Comparison of ENCODE assay signal across 10 cellular contexts in genomic region chr7:44461387-44461786, GRCh38. TPM values are rescaled to one million over a fixed set of nuclear protein-coding genes. Genes with fewer than 3 reads are reported as not detected.
DNase-seq lines count a peak whose midpoint lies in the region; ATAC-seq, FAIRE-seq and TF ChIP-seq lines count a peak whose summit lies in the region.
"Had no signal": no experiment of that assay in that cellular context is flagged by ENCODE, and none has a peak within 500 bp of the region (broad histone marks: within the 10 kb centered on the region; RNA-seq: fewer than 3 reads in every experiment).

No MANE protein-coding gene starts in this region.

- TF ChIP-seq EP300 in HepG2 (IDR thresholded peaks at IDR 0.05; ENCODE audit: low read depth in 2 of 2, low read length in 2 of 2) (no peak), HepG2 (CRISPR knock-in tag; IDR thresholded peaks at IDR 0.05; ENCODE audit: borderline replicate concordance) (no peak)

- no peak for TF ChIP-seq POLR2A in HepG2 (IDR thresholded peaks at IDR 0.05; ENCODE audit: insufficient read depth in 1 of 2, low read depth in 2 of 2, low read length in 2 of 2)

- H4K20me1 ChIP-seq in HepG2 (ENCODE audit: insufficient read depth, low read length) = no peaks in the 10 kb centered on the region

- H3K9ac ChIP-seq in HepG2 (ENCODE audit: insufficient read depth, low read depth, low read length) = no peak overlapping the region

- TF ChIP-seq RAD21 in HepG2 (CRISPR knock-in tag; IDR thresholded peaks at IDR 0.05) = no peak

- no peak for FAIRE-seq in HepG2 (lab: Jason Lieb, UNC)
- FAIRE-seq: colon had no signal

- WGBS in HepG2 (ENCODE audit: low lambda C conversion rate) = 96% methylated on average over 2 of the region's 2 CpGs

- peaks cover 24% of the 10 kb centered on the region for H3K79me2 ChIP-seq in HepG2 (ENCODE audit: insufficient read depth, low read length)

- H3K9me3 ChIP-seq in HepG2 (ENCODE audit: low read length) (no peaks in the 10 kb centered on the region), WERI-Rb-1 (ENCODE audit: severe bottlenecking) (no peaks in the 10 kb centered on the region)

- H3K27me3 ChIP-seq in HepG2 (ENCODE audit: control insufficient read depth in 1 of 2, insufficient read depth in 2 of 2, low read length in 2 of 2) = no peaks in the 10 kb centered on the region
- H3K27me3 ChIP-seq in WERI-Rb-1 (ENCODE audit: insufficient read depth, low read depth, severe bottlenecking) = no peaks in the 10 kb centered on the region

- H3K4me1 ChIP-seq in HepG2 (ENCODE audit: insufficient read depth, low read length) = no peaks in the 10 kb centered on the region

- H3K36me3 ChIP-seq in HepG2 (replicated peaks in 1 of 2; ENCODE audit: control insufficient read depth in 1 of 2, insufficient read depth in 2 of 2, low read length in 2 of 2) (peaks cover 9 to 55% of the 10 kb centered on the region in 2 experiments), WERI-Rb-1 (peaks cover 18% of the 10 kb centered on the region)

- H3K27ac ChIP-seq in epithelial cell of prostate (peak overlapping the region; percentile 39), HepG2 (ENCODE audit: extremely low read length, insufficient read depth, low read length) (no peak overlapping the region), WERI-Rb-1 (no peak overlapping the region)

- CTCF ChIA-PET in HepG2 (lab: Yijun Ruan, JAX; ENCODE audit: low intra/inter-chr PET ratio, low total read pairs) = no interaction called here

- no peak overlapping the region for H3K4me3 ChIP-seq in HepG2 (replicated peaks in 1 of 3; ENCODE audit: insufficient read depth in 1 of 3, low read depth in 2 of 3, low read length in 3 of 3)
- no peak overlapping the region for H3K4me3 ChIP-seq in WERI-Rb-1 (ENCODE audit: low read depth, low read length)

- no peak overlapping the region for H2AFZ ChIP-seq in HepG2 (ENCODE audit: low read length)

- no TSS peak for BruUV-seq in HepG2 (replicated peaks; lab: Mats Ljungman, UMichigan)

- POLR2A ChIA-PET in HepG2 (lab: Yijun Ruan, JAX) = no interaction called here

- intact Hi-C loops in HepG2 (cut with micrococcal nuclease; ENCODE audit: unreplicated experiment) = no loop called here

- ATAC-seq in GM21723 (IDR thresholded peaks at IDR 0.05; ENCODE audit: unreplicated experiment) (peak; percentile 25), HepG2 (no peak), GM18867 (IDR thresholded peaks at IDR 0.05; ENCODE audit: unreplicated experiment) (no peak)
- ATAC-seq: Panc1 had no signal

- TF ChIP-seq CTCF in HepG2 (CRISPR knock-in tag; IDR thresholded peaks at IDR 0.05) = no peak
- TF ChIP-seq CTCF in WERI-Rb-1 (IDR thresholded peaks at IDR 0.05; ENCODE audit: low read depth, low read length) = no peak

- DNase-seq in AG08395 (ENCODE audit: low spot score) = peak; percentile 67
- peak; percentile 20 for DNase-seq in SW480 (ENCODE audit: low spot score)
- no peak for DNase-seq in epithelial cell of prostate (ENCODE audit: low read depth, low spot score)
- DNase-seq in SKM-1 (lab: John Stamatoyannopoulos, UW; ENCODE audit: unreplicated experiment) = no peak
- DNase-seq in HepG2 (ENCODE audit: low spot score) = no peak
- no peak for DNase-seq in WERI-Rb-1

- in situ Hi-C loops in HepG2 (cut with HindIII; ENCODE audit: extremely low pct_ligation_motif_present, low pct_unique_long_range_greater_than_20kb) = no loop called here

- no peak overlapping the region for H3K4me2 ChIP-seq in HepG2 (ENCODE audit: low read depth, low read length)

TF ChIP-seq in HepG2, 621 proteins besides CTCF, POLR2A, EP300 and RAD21:
- TF ChIP-seq ZIK1 (CRISPR knock-in tag; IDR thresholded peaks at IDR 0.05; ENCODE audit: borderline replicate concordance, low read depth) = no peak
- TF ChIP-seq ZFP41 (CRISPR knock-in tag; IDR thresholded peaks at IDR 0.05; ENCODE audit: borderline replicate concordance) = no peak
- no peak for TF ChIP-seq RERE (CRISPR knock-in tag; IDR thresholded peaks at IDR 0.05; ENCODE audit: low read depth)
- no peak for TF ChIP-seq ZNF20 (CRISPR knock-in tag; IDR thresholded peaks at IDR 0.05)
- TF ChIP-seq ZNF564 (CRISPR knock-in tag; IDR thresholded peaks at IDR 0.05) = no peak
- no peak for TF ChIP-seq ZNF790 (CRISPR knock-in tag; IDR thresholded peaks at IDR 0.05; ENCODE audit: borderline replicate concordance)
- no peak for TF ChIP-seq PLRG1 (conservative IDR thresholded peaks at IDR 0.05)
- no peak for TF ChIP-seq ZSCAN5A (CRISPR knock-in tag; IDR thresholded peaks at IDR 0.05; ENCODE audit: borderline replicate concordance)
- no peak for TF ChIP-seq KDM4B (CRISPR knock-in tag; IDR thresholded peaks at IDR 0.05)
- no peak for TF ChIP-seq ZEB1 (IDR thresholded peaks at IDR 0.05; ENCODE audit: insufficient replicate concordance, low read depth)
- no peak for TF ChIP-seq SIX4 (CRISPR knock-in tag; IDR thresholded peaks at IDR 0.05)
- TF ChIP-seq ZSCAN20 (CRISPR knock-in tag; IDR thresholded peaks at IDR 0.05; ENCODE audit: borderline replicate concordance) = no peak

RNA-seq across cellular contexts. Expression of gene NUDCD3, which starts 29.1 kb away (rescaled TPM):
- total RNA-seq in HepG2 (2016; rRNA removed; fragmentation: Illumina TruSeq; extraction: Trizol) = 49.9 and 54.6 TPM in 2 replicates
- total RNA-seq in HepG2 (2016; cell fraction: cytosol; rRNA removed; fragmentation: Illumina TruSeq; extraction: Trizol; ENCODE audit: low read depth) = 13.4 and 14.8 TPM in 2 replicates
- total RNA-seq in HepG2 (2016; cell fraction: insoluble cytoplasmic fraction; rRNA removed; fragmentation: Illumina TruSeq; extraction: Trizol) = 43.2 and 52.2 TPM in 2 replicates
- total RNA-seq in HepG2 (2016; cell fraction: membrane; rRNA removed; fragmentation: Illumina TruSeq; extraction: Trizol) = 11.7 and 13.3 TPM in 2 replicates
- 42.0 and 47.5 TPM in 2 replicates for total RNA-seq in HepG2 (2016; cell fraction: nucleus; rRNA removed; fragmentation: Illumina TruSeq; extraction: Trizol)
- 20.8 and 25.4 TPM in 2 replicates for polyA plus RNA-seq in HepG2 (2011; rRNA removed)
- polyA plus RNA-seq in HepG2 (2011; cell fraction: cytosol; rRNA removed) = 21.8 and 27.6 TPM in 2 replicates
- polyA plus RNA-seq in HepG2 (2011; cell fraction: nucleus; rRNA removed) = 32.7 and 41.3 TPM in 2 replicates
- 27.9 and 29.4 TPM in 2 replicates for polyA plus RNA-seq in HepG2 (2012)
- polyA plus RNA-seq in HepG2 (2016; cell fraction: cytosol; fragmentation: Illumina TruSeq; extraction: Trizol; ENCODE audit: low read depth) = 2.5 and 3.1 TPM in 2 replicates
- polyA plus RNA-seq in HepG2 (2016; cell fraction: insoluble cytoplasmic fraction; fragmentation: Illumina TruSeq; extraction: Trizol; ENCODE audit: low read depth) = 30.1 and 34.3 TPM in 2 replicates
- polyA plus RNA-seq in HepG2 (2016; cell fraction: membrane; fragmentation: Illumina TruSeq; extraction: Trizol; ENCODE audit: low read depth) = 5.2 and 6.4 TPM in 2 replicates
- polyA plus RNA-seq in HepG2 (2016; cell fraction: nucleus; fragmentation: Illumina TruSeq; extraction: Trizol; ENCODE audit: insufficient read depth, low read depth) = 35.7 and 42.8 TPM in 2 replicates
- polyA minus RNA-seq in HepG2 (2011; rRNA and poly(A)+ RNA removed; ENCODE audit: low replicate concordance) = 43.7 and 47.9 TPM in 2 replicates
- polyA minus RNA-seq in HepG2 (2011; cell fraction: cytosol; rRNA and poly(A)+ RNA removed) = 19.5 and 27.3 TPM in 2 replicates
- 36.7 and 44.8 TPM in 2 replicates for polyA minus RNA-seq in HepG2 (2011; cell fraction: nucleus; rRNA and poly(A)+ RNA removed)

Comparison
In these comparisons a context has a peak if more than half of its experiments do, and no peak if none do; other contexts are left out.
1. DNase-seq: peak in AG08395 (single experiment) and SW480 (single experiment); none in epithelial cell of prostate (single experiment), SKM-1 (single experiment), HepG2 (single experiment) and WERI-Rb-1 (single experiment).